In the genomic region with DNA sequence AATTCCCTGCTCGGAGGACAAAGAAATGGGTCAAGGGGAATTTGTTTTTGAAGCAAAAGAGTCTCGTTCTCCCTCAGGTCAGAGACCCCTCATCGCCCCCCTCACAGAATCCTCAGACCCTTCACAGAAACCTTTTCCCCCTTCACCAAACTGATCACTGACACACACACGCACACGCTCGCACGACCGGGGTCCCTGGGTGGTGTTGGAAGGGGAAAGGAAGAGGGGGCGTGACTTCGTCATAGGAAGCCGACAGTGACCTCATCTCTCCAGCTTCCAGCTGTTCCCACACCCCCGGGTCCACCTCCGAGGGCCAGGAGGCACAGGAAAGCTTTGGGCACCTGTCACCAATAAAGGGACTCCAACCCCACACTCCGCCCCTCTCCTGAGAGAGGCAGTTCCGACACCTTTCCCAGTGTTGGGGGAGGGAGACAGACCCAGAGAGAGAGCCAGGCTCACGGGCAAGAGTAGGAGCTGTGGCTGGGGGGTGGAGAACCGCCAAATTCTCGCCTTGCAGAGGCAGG, we compare ENCODE assay signal across 1 cellular context.
TF ChIP-seq lines count a peak whose summit lies in the region.

No MANE protein-coding gene starts in this region.

TF ChIP-seq in HepG2, 621 proteins besides CTCF, POLR2A, EP300 and RAD21 (continues in another document):
- no peak for TF ChIP-seq REXO4 (CRISPR knock-in tag; IDR thresholded peaks at IDR 0.05; ENCODE audit: borderline replicate concordance)
- TF ChIP-seq MIER3 (CRISPR knock-in tag; IDR thresholded peaks at IDR 0.05; ENCODE audit: borderline replicate concordance): 0 out of 2 replicates have a peak, but pooled peaks have one; percentile 42
- no peak for TF ChIP-seq JUN (CRISPR knock-in tag; IDR thresholded peaks at IDR 0.05)
- TF ChIP-seq AKAP8 (CRISPR knock-in tag; IDR thresholded peaks at IDR 0.05): 0 out of 2 replicates have a peak, but pooled peaks have one; percentile 58
- TF ChIP-seq, protein P1, sequence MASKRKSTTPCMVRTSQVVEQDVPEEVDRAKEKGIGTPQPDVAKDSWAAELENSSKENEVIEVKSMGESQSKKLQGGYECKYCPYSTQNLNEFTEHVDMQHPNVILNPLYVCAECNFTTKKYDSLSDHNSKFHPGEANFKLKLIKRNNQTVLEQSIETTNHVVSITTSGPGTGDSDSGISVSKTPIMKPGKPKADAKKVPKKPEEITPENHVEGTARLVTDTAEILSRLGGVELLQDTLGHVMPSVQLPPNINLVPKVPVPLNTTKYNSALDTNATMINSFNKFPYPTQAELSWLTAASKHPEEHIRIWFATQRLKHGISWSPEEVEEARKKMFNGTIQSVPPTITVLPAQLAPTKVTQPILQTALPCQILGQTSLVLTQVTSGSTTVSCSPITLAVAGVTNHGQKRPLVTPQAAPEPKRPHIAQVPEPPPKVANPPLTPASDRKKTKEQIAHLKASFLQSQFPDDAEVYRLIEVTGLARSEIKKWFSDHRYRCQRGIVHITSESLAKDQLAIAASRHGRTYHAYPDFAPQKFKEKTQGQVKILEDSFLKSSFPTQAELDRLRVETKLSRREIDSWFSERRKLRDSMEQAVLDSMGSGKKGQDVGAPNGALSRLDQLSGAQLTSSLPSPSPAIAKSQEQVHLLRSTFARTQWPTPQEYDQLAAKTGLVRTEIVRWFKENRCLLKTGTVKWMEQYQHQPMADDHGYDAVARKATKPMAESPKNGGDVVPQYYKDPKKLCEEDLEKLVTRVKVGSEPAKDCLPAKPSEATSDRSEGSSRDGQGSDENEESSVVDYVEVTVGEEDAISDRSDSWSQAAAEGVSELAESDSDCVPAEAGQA (IDR thresholded peaks at IDR 0.05; ENCODE audit: low read depth): peak; percentile 83
- TF ChIP-seq, protein P1 (CRISPR knock-in tag; IDR thresholded peaks at IDR 0.05; ENCODE audit: borderline replicate concordance): no peak
- no peak; the same call in 1 of the 2 replicates for TF ChIP-seq ETV6 (CRISPR knock-in tag; conservative IDR thresholded peaks at IDR 0.05)
- TF ChIP-seq GZF1 (CRISPR knock-in tag; IDR thresholded peaks at IDR 0.05): no peak
- TF ChIP-seq ZNF891 (CRISPR knock-in tag; IDR thresholded peaks at IDR 0.05): peak; percentile 29; the same call in 1 of the 2 replicates
- no peak for TF ChIP-seq YY1 (IDR thresholded peaks at IDR 0.05; ENCODE audit: insufficient read depth, insufficient replicate concordance, low read depth, low read length)
- no peak for TF ChIP-seq HNRNPL (IDR thresholded peaks at IDR 0.05; ENCODE audit: low read depth, low read length)
- TF ChIP-seq, protein P2, sequence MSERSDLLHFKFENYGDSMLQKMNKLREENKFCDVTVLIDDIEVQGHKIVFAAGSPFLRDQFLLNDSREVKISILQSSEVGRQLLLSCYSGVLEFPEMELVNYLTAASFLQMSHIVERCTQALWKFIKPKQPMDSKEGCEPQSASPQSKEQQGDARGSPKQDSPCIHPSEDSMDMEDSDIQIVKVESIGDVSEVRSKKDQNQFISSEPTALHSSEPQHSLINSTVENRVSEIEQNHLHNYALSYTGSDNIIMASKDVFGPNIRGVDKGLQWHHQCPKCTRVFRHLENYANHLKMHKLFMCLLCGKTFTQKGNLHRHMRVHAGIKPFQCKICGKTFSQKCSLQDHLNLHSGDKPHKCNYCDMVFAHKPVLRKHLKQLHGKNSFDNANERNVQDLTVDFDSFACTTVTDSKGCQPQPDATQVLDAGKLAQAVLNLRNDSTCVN (CRISPR knock-in tag; IDR thresholded peaks at IDR 0.05; ENCODE audit: borderline replicate concordance): no peak
- TF ChIP-seq, protein P3, sequence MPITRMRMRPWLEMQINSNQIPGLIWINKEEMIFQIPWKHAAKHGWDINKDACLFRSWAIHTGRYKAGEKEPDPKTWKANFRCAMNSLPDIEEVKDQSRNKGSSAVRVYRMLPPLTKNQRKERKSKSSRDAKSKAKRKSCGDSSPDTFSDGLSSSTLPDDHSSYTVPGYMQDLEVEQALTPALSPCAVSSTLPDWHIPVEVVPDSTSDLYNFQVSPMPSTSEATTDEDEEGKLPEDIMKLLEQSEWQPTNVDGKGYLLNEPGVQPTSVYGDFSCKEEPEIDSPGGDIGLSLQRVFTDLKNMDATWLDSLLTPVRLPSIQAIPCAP (CRISPR knock-in tag; IDR thresholded peaks at IDR 0.05; ENCODE audit: low read depth): no peak
- TF ChIP-seq, protein P4, sequence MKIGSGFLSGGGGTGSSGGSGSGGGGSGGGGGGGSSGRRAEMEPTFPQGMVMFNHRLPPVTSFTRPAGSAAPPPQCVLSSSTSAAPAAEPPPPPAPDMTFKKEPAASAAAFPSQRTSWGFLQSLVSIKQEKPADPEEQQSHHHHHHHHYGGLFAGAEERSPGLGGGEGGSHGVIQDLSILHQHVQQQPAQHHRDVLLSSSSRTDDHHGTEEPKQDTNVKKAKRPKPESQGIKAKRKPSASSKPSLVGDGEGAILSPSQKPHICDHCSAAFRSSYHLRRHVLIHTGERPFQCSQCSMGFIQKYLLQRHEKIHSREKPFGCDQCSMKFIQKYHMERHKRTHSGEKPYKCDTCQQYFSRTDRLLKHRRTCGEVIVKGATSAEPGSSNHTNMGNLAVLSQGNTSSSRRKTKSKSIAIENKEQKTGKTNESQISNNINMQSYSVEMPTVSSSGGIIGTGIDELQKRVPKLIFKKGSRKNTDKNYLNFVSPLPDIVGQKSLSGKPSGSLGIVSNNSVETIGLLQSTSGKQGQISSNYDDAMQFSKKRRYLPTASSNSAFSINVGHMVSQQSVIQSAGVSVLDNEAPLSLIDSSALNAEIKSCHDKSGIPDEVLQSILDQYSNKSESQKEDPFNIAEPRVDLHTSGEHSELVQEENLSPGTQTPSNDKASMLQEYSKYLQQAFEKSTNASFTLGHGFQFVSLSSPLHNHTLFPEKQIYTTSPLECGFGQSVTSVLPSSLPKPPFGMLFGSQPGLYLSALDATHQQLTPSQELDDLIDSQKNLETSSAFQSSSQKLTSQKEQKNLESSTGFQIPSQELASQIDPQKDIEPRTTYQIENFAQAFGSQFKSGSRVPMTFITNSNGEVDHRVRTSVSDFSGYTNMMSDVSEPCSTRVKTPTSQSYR (CRISPR knock-in tag; IDR thresholded peaks at IDR 0.05; ENCODE audit: borderline replicate concordance): peak; percentile 83
- no peak for TF ChIP-seq SOX13 (IDR thresholded peaks at IDR 0.05)
- TF ChIP-seq SOX13 (CRISPR knock-in tag; conservative IDR thresholded peaks at IDR 0.05 in 1 of 2, IDR thresholded peaks at IDR 0.05 in 1 of 2): no peak
- TF ChIP-seq RBAK (CRISPR knock-in tag; IDR thresholded peaks at IDR 0.05): no peak
- no peak for TF ChIP-seq NONO (IDR thresholded peaks at IDR 0.05)
- TF ChIP-seq NONO (CRISPR knock-in tag; conservative IDR thresholded peaks at IDR 0.05): peak; percentile 72; the same call in 1 of the 2 replicates
- TF ChIP-seq ZNF33A (CRISPR knock-in tag; IDR thresholded peaks at IDR 0.05; ENCODE audit: borderline replicate concordance): 0 out of 2 replicates have a peak, but pooled peaks have one; percentile 68
- peak; percentile 78 for TF ChIP-seq MED8 (CRISPR knock-in tag; IDR thresholded peaks at IDR 0.05; ENCODE audit: insufficient replicate concordance)
- peak; percentile 61; the same call in 1 of the 2 replicates for TF ChIP-seq REPIN1 (CRISPR knock-in tag; IDR thresholded peaks at IDR 0.05; ENCODE audit: borderline replicate concordance, low read depth)
- no peak for TF ChIP-seq ZNF563 (CRISPR knock-in tag; IDR thresholded peaks at IDR 0.05)
- no peak for TF ChIP-seq HNRNPK (IDR thresholded peaks at IDR 0.05; ENCODE audit: low read depth, low read length, poor library complexity, severe bottlenecking)
- TF ChIP-seq TRAFD1 (CRISPR knock-in tag; IDR thresholded peaks at IDR 0.05; ENCODE audit: borderline replicate concordance): no peak
- TF ChIP-seq KDM5B (CRISPR knock-in tag; IDR thresholded peaks at IDR 0.05; ENCODE audit: borderline replicate concordance): peak; percentile 22; the same call in 1 of the 2 replicates
- no peak for TF ChIP-seq FOXK2 (IDR thresholded peaks at IDR 0.05)
- TF ChIP-seq DR1 (CRISPR knock-in tag; IDR thresholded peaks at IDR 0.05): no peak
- no peak for TF ChIP-seq MAFG (CRISPR knock-in tag; IDR thresholded peaks at IDR 0.05)
- TF ChIP-seq ZNF572 (CRISPR knock-in tag; IDR thresholded peaks at IDR 0.05): no peak
- no peak for TF ChIP-seq ZNF780A (CRISPR knock-in tag; IDR thresholded peaks at IDR 0.05)
- TF ChIP-seq, protein P5, sequence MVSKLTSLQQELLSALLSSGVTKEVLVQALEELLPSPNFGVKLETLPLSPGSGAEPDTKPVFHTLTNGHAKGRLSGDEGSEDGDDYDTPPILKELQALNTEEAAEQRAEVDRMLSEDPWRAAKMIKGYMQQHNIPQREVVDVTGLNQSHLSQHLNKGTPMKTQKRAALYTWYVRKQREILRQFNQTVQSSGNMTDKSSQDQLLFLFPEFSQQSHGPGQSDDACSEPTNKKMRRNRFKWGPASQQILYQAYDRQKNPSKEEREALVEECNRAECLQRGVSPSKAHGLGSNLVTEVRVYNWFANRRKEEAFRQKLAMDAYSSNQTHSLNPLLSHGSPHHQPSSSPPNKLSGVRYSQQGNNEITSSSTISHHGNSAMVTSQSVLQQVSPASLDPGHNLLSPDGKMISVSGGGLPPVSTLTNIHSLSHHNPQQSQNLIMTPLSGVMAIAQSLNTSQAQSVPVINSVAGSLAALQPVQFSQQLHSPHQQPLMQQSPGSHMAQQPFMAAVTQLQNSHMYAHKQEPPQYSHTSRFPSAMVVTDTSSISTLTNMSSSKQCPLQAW (CRISPR knock-in tag; IDR thresholded peaks at IDR 0.05): no peak
- no peak for TF ChIP-seq ZNF207 (IDR thresholded peaks at IDR 0.05; ENCODE audit: borderline replicate concordance)
- TF ChIP-seq ZNF619 (CRISPR knock-in tag; IDR thresholded peaks at IDR 0.05): no peak
- TF ChIP-seq ZNF138 (CRISPR knock-in tag; IDR thresholded peaks at IDR 0.05; ENCODE audit: low read depth): no peak
- peak; percentile 76 for TF ChIP-seq ATF1 (CRISPR knock-in tag; IDR thresholded peaks at IDR 0.05)
- TF ChIP-seq PAX8 (CRISPR knock-in tag; IDR thresholded peaks at IDR 0.05; ENCODE audit: borderline replicate concordance): no peak
- TF ChIP-seq PHF21A (CRISPR knock-in tag; IDR thresholded peaks at IDR 0.05): no peak
- TF ChIP-seq, protein P6, sequence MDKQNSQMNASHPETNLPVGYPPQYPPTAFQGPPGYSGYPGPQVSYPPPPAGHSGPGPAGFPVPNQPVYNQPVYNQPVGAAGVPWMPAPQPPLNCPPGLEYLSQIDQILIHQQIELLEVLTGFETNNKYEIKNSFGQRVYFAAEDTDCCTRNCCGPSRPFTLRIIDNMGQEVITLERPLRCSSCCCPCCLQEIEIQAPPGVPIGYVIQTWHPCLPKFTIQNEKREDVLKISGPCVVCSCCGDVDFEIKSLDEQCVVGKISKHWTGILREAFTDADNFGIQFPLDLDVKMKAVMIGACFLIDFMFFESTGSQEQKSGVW (CRISPR knock-in tag; IDR thresholded peaks at IDR 0.05; ENCODE audit: borderline replicate concordance): no peak
- no peak for TF ChIP-seq ZNF329 (CRISPR knock-in tag; IDR thresholded peaks at IDR 0.05; ENCODE audit: low read depth)
- 0 out of 2 replicates have a peak, but pooled peaks have one; percentile 53 for TF ChIP-seq ZNF280B (CRISPR knock-in tag; IDR thresholded peaks at IDR 0.05; ENCODE audit: borderline replicate concordance)
- TF ChIP-seq RFX1 (IDR thresholded peaks at IDR 0.05): no peak
- TF ChIP-seq, protein P7, sequence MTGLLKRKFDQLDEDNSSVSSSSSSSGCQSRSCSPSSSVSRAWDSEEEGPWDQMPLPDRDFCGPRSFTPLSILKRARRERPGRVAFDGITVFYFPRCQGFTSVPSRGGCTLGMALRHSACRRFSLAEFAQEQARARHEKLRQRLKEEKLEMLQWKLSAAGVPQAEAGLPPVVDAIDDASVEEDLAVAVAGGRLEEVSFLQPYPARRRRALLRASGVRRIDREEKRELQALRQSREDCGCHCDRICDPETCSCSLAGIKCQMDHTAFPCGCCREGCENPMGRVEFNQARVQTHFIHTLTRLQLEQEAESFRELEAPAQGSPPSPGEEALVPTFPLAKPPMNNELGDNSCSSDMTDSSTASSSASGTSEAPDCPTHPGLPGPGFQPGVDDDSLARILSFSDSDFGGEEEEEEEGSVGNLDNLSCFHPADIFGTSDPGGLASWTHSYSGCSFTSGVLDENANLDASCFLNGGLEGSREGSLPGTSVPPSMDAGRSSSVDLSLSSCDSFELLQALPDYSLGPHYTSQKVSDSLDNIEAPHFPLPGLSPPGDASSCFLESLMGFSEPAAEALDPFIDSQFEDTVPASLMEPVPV (CRISPR knock-in tag; IDR thresholded peaks at IDR 0.05): peak; percentile 60; the same call in 1 of the 2 replicates
- no peak for TF ChIP-seq SP2 (CRISPR knock-in tag; IDR thresholded peaks at IDR 0.05)
